In the genomic region with DNA sequence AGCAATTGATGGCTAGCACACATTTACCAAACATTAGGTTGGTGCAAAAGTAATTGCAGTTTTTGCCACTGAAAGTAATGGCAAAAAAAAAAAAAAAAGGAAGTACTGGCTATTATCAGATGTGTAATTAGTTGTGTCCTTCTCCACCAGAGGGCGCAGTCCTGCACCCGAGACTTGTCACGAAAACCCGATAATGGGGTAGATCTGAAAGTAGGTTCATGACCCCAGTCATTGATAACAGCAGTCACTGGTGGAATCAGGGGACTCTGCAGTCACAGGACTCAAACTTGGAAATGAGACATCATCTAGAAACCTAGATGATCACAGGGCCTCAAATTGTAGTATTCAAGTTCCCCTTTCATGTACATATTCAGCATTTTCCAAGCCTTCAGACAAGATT, we compare ENCODE assay signal across 8 cellular contexts. TPM values are rescaled to one million over a fixed set of nuclear protein-coding genes. Genes with fewer than 3 reads are reported as not detected.
A peak's percentile ranks its signal among the peaks of the same experiment; 100 is the strongest.
DNase-seq lines count a peak whose midpoint lies in the region; ATAC-seq, FAIRE-seq and TF ChIP-seq lines count a peak whose summit lies in the region.

No MANE protein-coding gene starts in this region.

- CTCF ChIA-PET in activated CD8-positive, alpha-beta memory T cell treated with anti-CD3 and anti-CD28 coated beads, Interleukin-2, amount 10 ng/mL, durations not matched to agents 7 days and 5 days (lab: Charles Lee) = interaction anchor here (2.2 kb wide), 1 partner anchor 146 kb away, joined by 11 read pairs; no protein-coding TSS in a partner anchor

- no peak overlapping the region for H3K4me3 ChIP-seq in pancreas

- H3K27ac ChIP-seq in 22Rv1 (no peak overlapping the region), pancreas (no peak overlapping the region)

- H3K4me3 Mint-ChIP-seq in activated CD8-positive, alpha-beta memory T cell treated with anti-CD3 and anti-CD28 coated beads, Interleukin-2, amount 10 ng/mL, durations not matched to agents 7 days and 5 days = no peak overlapping the region

- no peak for FAIRE-seq in pancreas (lab: Jason Lieb, UNC)

- intact Hi-C loops in pancreas (cut with DNase I) = no loop called here

- ATAC-seq in HG03095 (IDR thresholded peaks at IDR 0.05; ENCODE audit: unreplicated experiment) (peak; percentile 71), pancreas (peak in 3 of 4 donors; percentile 58 to 81 (median 60)), HG02840 (IDR thresholded peaks at IDR 0.05; ENCODE audit: low FRiP score, unreplicated experiment) (no peak)
- peak; percentile 84 for ATAC-seq in activated CD8-positive, alpha-beta memory T cell treated with anti-CD3 and anti-CD28 coated beads, Interleukin-2, amount 10 ng/mL, durations not matched to agents 7 days and 5 days

- no peaks in the 10 kb centered on the region for H3K36me3 Mint-ChIP-seq in activated CD8-positive, alpha-beta memory T cell treated with anti-CD3 and anti-CD28 coated beads, Interleukin-2, amount 10 ng/mL, durations not matched to agents 7 days and 5 days

- DNase-seq in NOMO-1 (lab: John Stamatoyannopoulos, UW; ENCODE audit: unreplicated experiment in 2 of 2) (peak; percentile 44 to 65), fibroblast of peridontal ligament (ENCODE audit: extremely low read depth) (peak; percentile 48), pancreas (peak in 5 of 6 donors; percentile 22 to 64 (median 47))
- peak; percentile 82 for DNase-seq in activated CD8-positive, alpha-beta memory T cell treated with anti-CD3 and anti-CD28 coated beads, Interleukin-2, amount 10 ng/mL, durations not matched to agents 7 days and 5 days

- 0 to 2% methylated on average over 4 of the region's 4 CpGs for WGBS in pancreas, 2 donors

- no peaks in the 10 kb centered on the region for H3K36me3 ChIP-seq in pancreas

- H3K27ac Mint-ChIP-seq in activated CD8-positive, alpha-beta memory T cell treated with anti-CD3 and anti-CD28 coated beads, Interleukin-2, amount 10 ng/mL, durations not matched to agents 7 days and 5 days = peak overlapping the region; percentile 72

- TF ChIP-seq CTCF in 22Rv1 (IDR thresholded peaks at IDR 0.05) = peak; percentile 72
- peak; percentile 68 for TF ChIP-seq CTCF in GM12873 (IDR thresholded peaks at IDR 0.05; ENCODE audit: insufficient read depth, low read depth, low read length, missing control alignments)
- peak; percentile 23 to 42 (median 33) for TF ChIP-seq CTCF in pancreas (IDR thresholded peaks at IDR 0.05)

- H3K4me1 Mint-ChIP-seq in activated CD8-positive, alpha-beta memory T cell treated with anti-CD3 and anti-CD28 coated beads, Interleukin-2, amount 10 ng/mL, durations not matched to agents 7 days and 5 days = peaks cover 5% of the 10 kb centered on the region

- H3K27me3 Mint-ChIP-seq in activated CD8-positive, alpha-beta memory T cell treated with anti-CD3 and anti-CD28 coated beads, Interleukin-2, amount 10 ng/mL, durations not matched to agents 7 days and 5 days = no peaks in the 10 kb centered on the region

- no peaks in the 10 kb centered on the region for H3K4me1 ChIP-seq in pancreas

- H3K27me3 ChIP-seq in pancreas = no peaks in the 10 kb centered on the region

- no peaks in the 10 kb centered on the region for H3K9me3 Mint-ChIP-seq in activated CD8-positive, alpha-beta memory T cell treated with anti-CD3 and anti-CD28 coated beads, Interleukin-2, amount 10 ng/mL, durations not matched to agents 7 days and 5 days (ENCODE audit: low read depth)

- H3K9me3 ChIP-seq in pancreas = no peaks in the 10 kb centered on the region

RNA-seq across cellular contexts. Expression of a gene that starts 13.1 kb away (rescaled TPM):
- 10 to 100 TPM; 37.7 to 49.0 TPM for total RNA-seq in activated CD8-positive, alpha-beta memory T cell treated with anti-CD3 and anti-CD28 coated beads, Interleukin-2, amount 10 ng/mL, durations not matched to agents 7 days and 5 days
- total RNA-seq in pancreas = 10 to 100 TPM in 2 of 6 donors, 1 to 10 TPM in 4; 7.0 to 18.6 (median 9.8) TPM
- 10 to 100 TPM; 19.2 to 26.8 TPM for polyA plus RNA-seq in pancreas

RNA-seq across cellular contexts. Expression of a gene that starts 26.8 kb away (rescaled TPM):
- 100 to 1,000 TPM in 1 of 2 experiments, 10 to 100 TPM in 1; 96.1 to 204 TPM for total RNA-seq in activated CD8-positive, alpha-beta memory T cell treated with anti-CD3 and anti-CD28 coated beads, Interleukin-2, amount 10 ng/mL, durations not matched to agents 7 days and 5 days
- 100 to 1,000 TPM in 2 of 6 donors, 10 to 100 TPM in 4; 51.1 to 376 (median 71.6) TPM for total RNA-seq in pancreas
- polyA plus RNA-seq in pancreas = 100 to 1,000 TPM; 220 to 326 TPM
